1 cellular context compared by ENCODE assay signal in genomic region chr1:32984090-32984828, GRCh38.
TF ChIP-seq lines count a peak whose summit lies in the region.

No MANE protein-coding gene starts in this region.

TF ChIP-seq in HepG2, 621 proteins besides CTCF, POLR2A, EP300 and RAD21:
- no peak for TF ChIP-seq RXRA (CRISPR knock-in tag; IDR thresholded peaks at IDR 0.05)
- TF ChIP-seq ZNF549 (CRISPR knock-in tag; IDR thresholded peaks at IDR 0.05) = no peak
- no peak for TF ChIP-seq ZNF766 (CRISPR knock-in tag; IDR thresholded peaks at IDR 0.05; ENCODE audit: borderline replicate concordance)
- no peak for TF ChIP-seq NFYC (CRISPR knock-in tag; IDR thresholded peaks at IDR 0.05)
- no peak for TF ChIP-seq FOXM1 (CRISPR knock-in tag; IDR thresholded peaks at IDR 0.05)
- no peak for TF ChIP-seq SIN3A (IDR thresholded peaks at IDR 0.05; ENCODE audit: borderline replicate concordance, low read depth, low read length)
- TF ChIP-seq TBX2 (CRISPR knock-in tag; IDR thresholded peaks at IDR 0.05; ENCODE audit: borderline replicate concordance) = no peak
- no peak for TF ChIP-seq NFKBIZ (CRISPR knock-in tag; IDR thresholded peaks at IDR 0.05)
- TF ChIP-seq ZNF460 (CRISPR knock-in tag; IDR thresholded peaks at IDR 0.05; ENCODE audit: borderline replicate concordance) = no peak
- no peak for TF ChIP-seq PPARG (CRISPR knock-in tag; conservative IDR thresholded peaks at IDR 0.05)
- TF ChIP-seq RXRB (CRISPR knock-in tag; IDR thresholded peaks at IDR 0.05; ENCODE audit: borderline replicate concordance) = no peak
- no peak for TF ChIP-seq CAMTA2 (CRISPR knock-in tag; IDR thresholded peaks at IDR 0.05; ENCODE audit: borderline replicate concordance)
- no peak for TF ChIP-seq ZNF30 (CRISPR knock-in tag; IDR thresholded peaks at IDR 0.05)
- TF ChIP-seq ATF2 (CRISPR knock-in tag; IDR thresholded peaks at IDR 0.05) = no peak
- TF ChIP-seq HMG20A (CRISPR knock-in tag; IDR thresholded peaks at IDR 0.05; ENCODE audit: borderline replicate concordance) = no peak
- no peak for TF ChIP-seq ZFP36L2 (CRISPR knock-in tag; IDR thresholded peaks at IDR 0.05)
- TF ChIP-seq ZNF276 (CRISPR knock-in tag; IDR thresholded peaks at IDR 0.05; ENCODE audit: low read depth) = no peak
- TF ChIP-seq SMAD3 (CRISPR knock-in tag; IDR thresholded peaks at IDR 0.05) = no peak
